In the genomic region with DNA sequence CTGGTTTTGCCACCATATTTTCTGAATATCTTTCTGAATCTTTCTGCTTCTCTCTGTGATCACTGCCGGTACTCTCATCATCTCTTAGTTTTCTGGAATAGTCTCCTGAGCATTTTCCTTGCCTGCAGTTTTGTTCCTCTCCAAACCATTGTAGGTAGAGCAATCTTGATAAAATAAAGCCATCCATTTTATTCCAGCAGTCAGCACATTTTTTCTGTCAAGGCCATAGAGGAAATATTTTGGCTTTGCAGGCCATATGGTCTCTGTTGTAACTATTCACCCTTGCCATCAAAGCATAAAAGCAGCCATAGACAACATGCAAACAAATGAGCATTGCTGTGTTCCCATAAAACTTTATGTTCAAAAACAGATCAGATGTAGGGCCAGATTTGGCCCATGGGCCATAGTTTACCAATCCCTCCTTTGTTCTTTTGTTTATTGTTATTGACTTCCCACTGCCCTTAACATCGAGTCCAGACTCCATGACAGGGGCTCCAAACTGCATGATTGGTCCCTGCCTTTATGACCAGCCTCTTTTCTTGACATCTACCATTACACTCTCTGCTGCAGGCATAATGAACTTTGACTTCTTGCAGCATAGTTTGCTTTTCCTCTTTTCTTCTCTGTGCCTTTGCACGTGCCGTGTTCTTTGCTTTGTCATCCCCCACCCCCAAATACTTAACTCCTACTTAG, we compare ENCODE assay signal across 32 cellular contexts. TPM values are rescaled to one million over a fixed set of nuclear protein-coding genes. Genes with fewer than 3 reads are reported as not detected.
DNase-seq lines count a peak whose midpoint lies in the region; ATAC-seq and TF ChIP-seq lines count a peak whose summit lies in the region.
"Had no signal": no experiment of that assay in that cellular context is flagged by ENCODE, and none has a peak within 500 bp of the region (broad histone marks: within the 10 kb centered on the region; RNA-seq: fewer than 3 reads in every experiment).

No MANE protein-coding gene starts in this region.

- H3K27ac Mint-ChIP-seq in Caco-2 (ENCODE audit: unreplicated experiment), result peak overlapping the region; percentile 63
- H3K27ac Mint-ChIP-seq in T-helper 17 cell, result peak overlapping the region; percentile 75
- H3K27ac Mint-ChIP-seq in nephron, result peak overlapping the region; percentile 9 to 65 (median 10)
- H3K27ac Mint-ChIP-seq: activated CD4-positive, alpha-beta memory T cell treated with anti-CD3 and anti-CD28 coated beads for 36 hours; activated naive CD8-positive, alpha-beta T cell; activated T-helper 2 cell treated with anti-CD3 and anti-CD28 coated beads, Interferon-gamma antibody, Interleukin-2, Interleukin-4, amounts not matched to agents 10 μg/mL and 5 μg/mL and 100 μg/mL, durations not matched to agents 14 hours and 24 hours and 36 hours; endodermal cell; GM23338; HFFc6; nephron progenitor cell had no signal

- H3K4me3 Mint-ChIP-seq in Caco-2 (ENCODE audit: unreplicated experiment), result peak overlapping the region; percentile 4
- no peak overlapping the region for H3K4me3 Mint-ChIP-seq in T-helper 17 cell
- H3K4me3 Mint-ChIP-seq in nephron, result no peak overlapping the region
- H3K4me3 Mint-ChIP-seq: activated CD4-positive, alpha-beta memory T cell treated with anti-CD3 and anti-CD28 coated beads for 36 hours; activated naive CD8-positive, alpha-beta T cell; endodermal cell; GM23338; HFFc6; immature natural killer cell; nephron progenitor cell had no signal

- CTCF ChIA-PET in Caco-2 (lab: Charles Lee), result no interaction called here

- H3K4me1 Mint-ChIP-seq in Caco-2 (ENCODE audit: low read depth, unreplicated experiment) (peaks cover 17% of the 10 kb centered on the region), T-helper 17 cell (peaks cover 22% of the 10 kb centered on the region), nephron (peaks cover 23% of the 10 kb centered on the region)
- H3K4me1 Mint-ChIP-seq: endodermal cell, GM23338, nephron progenitor cell had no signal

- H3K9me3 ChIP-seq in Caco-2 (no peaks in the 10 kb centered on the region), T-helper 17 cell (ENCODE audit: control insufficient read depth, low read length, poor library complexity, severe bottlenecking) (no peaks in the 10 kb centered on the region)
- H3K9me3 ChIP-seq: esophagus squamous epithelium, left lung, pancreas, upper lobe of right lung had no signal

- no peaks in the 10 kb centered on the region for H3K27me3 ChIP-seq in Caco-2 (replicated peaks; ENCODE audit: control insufficient read depth, insufficient read depth, low read length)
- H3K27me3 ChIP-seq: esophagus squamous epithelium, left lung, pancreas, upper lobe of right lung had no signal

- POLR2A ChIA-PET in Caco-2 (lab: Charles Lee), result no interaction called here

- H3K27me3 Mint-ChIP-seq in Caco-2 (ENCODE audit: insufficient read depth, unreplicated experiment) (no peaks in the 10 kb centered on the region), T-helper 17 cell (no peaks in the 10 kb centered on the region), nephron (ENCODE audit: low read depth) (no peaks in the 10 kb centered on the region)
- H3K27me3 Mint-ChIP-seq: activated CD4-positive, alpha-beta memory T cell treated with anti-CD3 and anti-CD28 coated beads for 36 hours; activated naive CD8-positive, alpha-beta T cell had no signal

- no TSS peak for BruUV-seq in Caco-2 (replicated peaks; lab: Mats Ljungman, UMichigan)

- ATAC-seq in T-helper 17 cell (no peak), HG03521 (IDR thresholded peaks at IDR 0.05; ENCODE audit: unreplicated experiment) (no peak)
- ATAC-seq: activated CD4-positive, CD25-positive, alpha-beta regulatory T cell treated with anti-CD3 and anti-CD28 coated beads, Interleukin-2, amount 50 U/mL, for 24 hours; GM23338; pancreas; upper lobe of right lung had no signal

- intact Hi-C loops in Caco-2 (cut with micrococcal nuclease; ENCODE audit: unreplicated experiment), result no loop called here

- H3K4me1 ChIP-seq in Caco-2, result peaks cover 11% of the 10 kb centered on the region; the same call in 1 of the 2 replicates
- H3K4me1 ChIP-seq: left lung, pancreas, upper lobe of right lung had no signal

- H3K36me3 Mint-ChIP-seq in Caco-2 (ENCODE audit: insufficient read depth, unreplicated experiment), result peaks cover 73% of the 10 kb centered on the region
- peaks cover 33% of the 10 kb centered on the region for H3K36me3 Mint-ChIP-seq in T-helper 17 cell (ENCODE audit: low read depth)
- H3K36me3 Mint-ChIP-seq in nephron (ENCODE audit: low read depth), result peaks cover 84% of the 10 kb centered on the region

- H3K4me3 ChIP-seq in Caco-2 (ENCODE audit: low read depth, low read length), result no peak overlapping the region
- H3K4me3 ChIP-seq: esophagus squamous epithelium, GM23338, left lung, pancreas, upper lobe of right lung had no signal

- TF ChIP-seq CTCF in Caco-2 (IDR thresholded peaks at IDR 0.05; ENCODE audit: insufficient read depth in 1 of 2, low read depth in 1 of 2, low read length in 1 of 2, severe bottlenecking in 1 of 2, unreplicated experiment in 1 of 2) (no peak), nephron (IDR thresholded peaks at IDR 0.05; ENCODE audit: unreplicated experiment in 3 of 3) (no peak)

- H3K9me3 Mint-ChIP-seq in Caco-2 (ENCODE audit: unreplicated experiment) (peaks cover 10% of the 10 kb centered on the region), nephron (no peaks in the 10 kb centered on the region)
- H3K9me3 Mint-ChIP-seq: activated CD4-positive, alpha-beta memory T cell treated with anti-CD3 and anti-CD28 coated beads for 36 hours; activated T-helper 2 cell treated with anti-CD3 and anti-CD28 coated beads, Interferon-gamma antibody, Interleukin-2, Interleukin-4, amounts not matched to agents 10 μg/mL and 5 μg/mL and 100 μg/mL, durations not matched to agents 14 hours and 24 hours and 36 hours; endodermal cell; GM23338; HFFc6; immature natural killer cell; nephron progenitor cell had no signal

- no peaks in the 10 kb centered on the region for H3K36me3 ChIP-seq in Caco-2 (ENCODE audit: control insufficient read depth, insufficient read depth, low read length)

- DNase-seq in Caco-2, result peak; percentile 43 to 54
- no peak for DNase-seq in T-helper 17 cell
- peak; percentile 83 for DNase-seq in foreskin melanocyte
- no peak for DNase-seq in SHP77 (lab: John Stamatoyannopoulos, UW)
- DNase-seq in HPDE6-E6E7 (ENCODE audit: extremely low spot score), result no peak
- DNase-seq in NCI-H2196 (lab: John Stamatoyannopoulos, UW; ENCODE audit: unreplicated experiment), result no peak
- DNase-seq: activated CD4-positive, alpha-beta memory T cell treated with anti-CD3 and anti-CD28 coated beads for 36 hours; activated CD8-positive, alpha-beta memory T cell treated with anti-CD3 and anti-CD28 coated beads, Interleukin-2, amount 50 U/mL, for 4 hours; C1 segment of cervical spinal cord; endodermal cell; esophagus squamous epithelium; HFFc6; hypothalamus; immature natural killer cell; left lung; NCI-H1092 treated with DMSO at 0.1 percent for 48 hours; NCI-H187 treated with DMSO at 0.1 percent for 48 hours; NCI-H2171 treated with DMSO at 0.1 percent for 48 hours; NCI-H524; nephron progenitor cell; pancreas; right cardiac atrium; Right ventricle myocardium superior; stimulated activated CD4-positive, alpha-beta T cell treated with anti-CD3 and anti-CD28 coated beads, Interleukin-2, amount 100 ng/mL, for 24 hours; upper lobe of right lung had no signal

RNA-seq across cellular contexts. Expression of a gene that starts 29.8 kb away (rescaled TPM):
- total RNA-seq in Caco-2 (2022), result 16.3 and 17.1 TPM in 2 replicates
- 10 to 100 TPM; 16.3 to 23.1 TPM for total RNA-seq in T-helper 17 cell

RNA-seq across cellular contexts. Expression of a gene that starts 53.4 kb away (rescaled TPM):
- total RNA-seq in Caco-2 (2022) (0.39 and 0.59 TPM in 2 replicates), T-helper 17 cell (10 to 100 TPM; 17.2 to 21.7 TPM)
- total RNA-seq: Daoy, GM23338 had no signal

Comparison
In these comparisons a context has a peak if more than half of its experiments do, and no peak if none do; other contexts are left out.
1. DNase-seq: peak in Caco-2 (2 of 2) and foreskin melanocyte (single experiment); none in T-helper 17 cell (0 of 3), SHP77 (0 of 2), HPDE6-E6E7 (single experiment) and NCI-H2196 (single experiment).
2. H3K27ac Mint-ChIP-seq: peak in every context shown above with its lines; median percentile 75 in T-helper 17 cell; 63 in Caco-2; 10 in nephron.
3. RNA of a gene that starts 53.4 kb away (total RNA-seq): 17.2 to 21.7 TPM in T-helper 17 cell; 0.39 to 0.59 TPM in Caco-2; every median in the first group is over 10 times any median in the second.